Comparison of ENCODE assay signal across 1 cellular context in the genomic region with DNA sequence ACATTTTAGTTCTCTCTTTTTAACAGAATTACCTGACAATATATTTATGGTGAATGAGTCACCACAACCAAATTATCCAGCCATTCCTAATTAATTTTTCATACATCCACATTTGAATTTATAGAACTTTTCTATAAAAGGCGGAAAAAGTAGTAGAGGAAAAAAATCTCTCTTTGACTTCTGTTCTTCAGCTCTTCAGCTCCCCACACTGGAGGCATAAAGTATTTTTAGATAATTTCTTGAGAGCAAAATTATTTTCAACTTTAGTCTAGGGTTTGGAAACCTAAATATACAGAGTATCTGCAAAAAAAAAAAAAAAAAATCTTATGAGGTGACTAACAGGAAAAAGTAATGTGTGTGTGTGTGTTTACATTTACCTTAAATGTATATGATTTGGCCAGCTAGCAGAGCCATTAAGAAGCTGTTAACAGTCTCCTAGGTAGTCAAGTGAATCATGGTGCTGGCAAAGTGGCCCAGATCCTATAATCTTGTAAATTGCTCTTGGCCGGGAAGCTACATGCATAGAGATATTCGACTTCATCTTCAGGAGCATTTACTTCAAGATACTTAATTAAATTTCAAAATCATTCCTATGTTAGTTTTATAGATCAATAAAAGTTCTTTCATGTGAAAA.
TF ChIP-seq lines count a peak whose summit lies in the region.

No MANE protein-coding gene starts in this region.

TF ChIP-seq in endothelial cell of umbilical vein, 7 proteins besides CTCF, POLR2A, EP300 and RAD21:
- TF ChIP-seq MYC (IDR thresholded peaks at IDR 0.05; ENCODE audit: low read depth, low read length) (no peak), JUN (IDR thresholded peaks at IDR 0.05; ENCODE audit: borderline replicate concordance, insufficient read depth, insufficient read length, low read depth) (no peak), EZH2 (IDR thresholded peaks at IDR 0.05; ENCODE audit: borderline replicate concordance, low read depth, low read length, severe bottlenecking) (no peak), POLR2AphosphoS5 (IDR thresholded peaks at IDR 0.05; ENCODE audit: insufficient read depth, low read depth, low read length) (no peak), GATA2 (IDR thresholded peaks at IDR 0.05; ENCODE audit: insufficient read depth, insufficient read length, low read depth, low read length) (no peak), FOS (IDR thresholded peaks at IDR 0.05; ENCODE audit: borderline replicate concordance, insufficient read depth, low read length) (no peak)
- TF ChIP-seq, protein P1, sequence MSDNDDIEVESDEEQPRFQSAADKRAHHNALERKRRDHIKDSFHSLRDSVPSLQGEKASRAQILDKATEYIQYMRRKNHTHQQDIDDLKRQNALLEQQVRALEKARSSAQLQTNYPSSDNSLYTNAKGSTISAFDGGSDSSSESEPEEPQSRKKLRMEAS (IDR thresholded peaks at IDR 0.05; ENCODE audit: insufficient read depth, insufficient read length) = no peak
